Comparison of ENCODE assay signal across 20 cellular contexts in genomic region chr11:19958218-19958617, GRCh38.
"Had no signal": no experiment of that assay in that cellular context is flagged by ENCODE, and none has a peak within 500 bp of the region (broad histone marks: within the 10 kb centered on the region; RNA-seq: fewer than 3 reads in every experiment).

No MANE protein-coding gene starts in this region.

- DNase-seq: activated CD4-positive, alpha-beta T cell treated with anti-CD3 and anti-CD28 coated beads, Interleukin-2, amount 50 U/mL, for 1 hour; activated CD4-positive, CD25-positive, alpha-beta regulatory T cell treated with anti-CD3 and anti-CD28 coated beads, Interleukin-2, amount 50 U/mL, for 72 hours; activated CD8-positive, alpha-beta memory T cell treated with anti-CD3 and anti-CD28 coated beads, Interleukin-2, amount 50 U/mL, for 4 hours; activated effector memory CD4-positive, alpha-beta T cell treated with Interleukin-2 at 50 U/mL for 16 hours; activated naive CD4-positive, alpha-beta T cell treated with anti-CD3 and anti-CD28 coated beads, Interleukin-2, amount 10 ng/mL, durations not matched to agents 7 days and 5 days; activated T-cell treated with anti-CD3 and anti-CD28 coated beads, Interleukin-2, amount 50 U/mL, for 48 hours; adrenal gland; dorsolateral prefrontal cortex; endodermal cell; erythroblast; gastrocnemius medialis; heart left ventricle; immature natural killer cell; left ventricle myocardium superior; mesendoderm; naive thymus-derived CD8-positive, alpha-beta T cell; stimulated activated naive B cell treated with anti-CD40 and anti-IgM and Interleukin-4, amounts not matched to agents 10 μg/mL and 1 μg/mL and 100 μg/mL, for 72 hours had no signal

- H2AFZ ChIP-seq: parathyroid adenoma had no signal

- ATAC-seq: gastrocnemius medialis; left ventricle myocardium superior; naive thymus-derived CD8-positive, alpha-beta T cell had no signal

- H3K4me3 Mint-ChIP-seq: activated naive CD4-positive, alpha-beta T cell treated with anti-CD3 and anti-CD28 coated beads, Interleukin-2, amount 10 ng/mL, durations not matched to agents 7 days and 5 days; endodermal cell; immature natural killer cell; naive thymus-derived CD8-positive, alpha-beta T cell; stimulated activated naive B cell treated with anti-CD40 and anti-IgM and Interleukin-4, amounts not matched to agents 10 μg/mL and 1 μg/mL and 100 μg/mL, for 72 hours; T-helper 1 cell treated with Interleukin-12 subunit alpha and Interleukin-12 subunit beta and Interleukin-4 antibody, amounts not matched to agents 30 μg/mL and 1 μg/mL, for 36 hours had no signal

- H3K9ac ChIP-seq: parathyroid adenoma had no signal

- H3K36me3 ChIP-seq: adrenal gland, cardiac muscle cell, gastrocnemius medialis had no signal

- H3K4me3 ChIP-seq: adrenal gland, cardiac muscle cell, dorsolateral prefrontal cortex, gastrocnemius medialis, heart left ventricle had no signal

- H3K4me1 ChIP-seq: parathyroid adenoma had no signal

- H3K36me3 Mint-ChIP-seq: activated naive CD4-positive, alpha-beta T cell treated with anti-CD3 and anti-CD28 coated beads, Interleukin-2, amount 10 ng/mL, durations not matched to agents 7 days and 5 days; immature natural killer cell; naive thymus-derived CD8-positive, alpha-beta T cell; stimulated activated naive B cell treated with anti-CD40 and anti-IgM and Interleukin-4, amounts not matched to agents 10 μg/mL and 1 μg/mL and 100 μg/mL, for 72 hours had no signal

- H3K9me3 Mint-ChIP-seq: activated naive CD4-positive, alpha-beta T cell treated with anti-CD3 and anti-CD28 coated beads, Interleukin-2, amount 10 ng/mL, durations not matched to agents 7 days and 5 days; endodermal cell; immature natural killer cell; naive thymus-derived CD8-positive, alpha-beta T cell; stimulated activated naive B cell treated with anti-CD40 and anti-IgM and Interleukin-4, amounts not matched to agents 10 μg/mL and 1 μg/mL and 100 μg/mL, for 72 hours; T-helper 1 cell treated with Interleukin-12 subunit alpha and Interleukin-12 subunit beta and Interleukin-4 antibody, amounts not matched to agents 30 μg/mL and 1 μg/mL, for 36 hours had no signal

- H3K27me3 ChIP-seq: adrenal gland, cardiac muscle cell, dorsolateral prefrontal cortex, gastrocnemius medialis, heart left ventricle had no signal

- H3K27ac ChIP-seq: adrenal gland, gastrocnemius medialis, parathyroid adenoma had no signal

- H3K27ac Mint-ChIP-seq: activated naive CD4-positive, alpha-beta T cell treated with anti-CD3 and anti-CD28 coated beads, Interleukin-2, amount 10 ng/mL, durations not matched to agents 7 days and 5 days; endodermal cell; immature natural killer cell; T-helper 1 cell treated with Interleukin-12 subunit alpha and Interleukin-12 subunit beta and Interleukin-4 antibody, amounts not matched to agents 30 μg/mL and 1 μg/mL, for 36 hours had no signal

- H3K79me2 ChIP-seq: parathyroid adenoma had no signal

- H3K9me3 ChIP-seq: adrenal gland, gastrocnemius medialis, heart left ventricle had no signal
